In the genomic region with DNA sequence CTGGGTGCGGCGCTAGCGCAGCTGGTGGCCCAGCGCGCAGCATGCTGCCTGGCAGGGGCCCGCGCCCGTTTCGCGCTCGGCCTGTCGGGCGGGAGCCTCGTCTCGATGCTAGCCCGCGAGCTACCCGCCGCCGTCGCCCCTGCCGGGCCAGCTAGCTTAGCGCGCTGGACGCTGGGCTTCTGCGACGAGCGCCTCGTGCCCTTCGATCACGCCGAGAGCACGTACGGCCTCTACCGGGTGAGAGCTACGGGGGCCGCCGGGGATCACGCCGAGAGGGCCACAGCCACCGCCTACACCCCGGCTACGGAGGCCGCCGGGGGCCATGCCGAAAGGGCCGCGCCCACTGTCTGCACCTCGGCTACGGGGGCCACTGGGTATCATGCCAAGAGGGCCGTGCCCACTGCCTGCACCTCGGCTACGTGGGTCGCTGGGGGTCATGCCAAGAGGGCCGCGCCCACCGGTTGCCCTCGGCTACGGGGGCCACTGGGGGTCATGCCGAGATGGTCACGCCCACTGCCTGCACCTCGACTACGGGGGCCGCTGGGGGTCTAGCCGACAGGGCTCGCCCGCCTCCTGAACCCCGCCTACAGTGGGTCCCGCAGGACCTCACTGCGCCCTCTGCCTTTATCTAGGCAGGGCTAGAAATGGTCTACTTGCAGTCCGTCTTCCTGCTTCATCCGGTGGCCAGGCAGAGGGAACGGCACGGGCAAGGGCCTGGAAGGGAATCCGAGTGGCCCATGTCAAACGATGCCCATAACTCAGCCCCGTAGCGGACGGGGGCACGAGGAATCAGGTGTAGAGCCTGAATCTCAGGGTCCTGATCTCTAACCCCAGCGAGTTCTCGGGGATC, we compare ENCODE assay signal across 8 cellular contexts. TPM values are rescaled to one million over a fixed set of nuclear protein-coding genes. Genes with fewer than 3 reads are reported as not detected.
DNase-seq lines count a peak whose midpoint lies in the region; ATAC-seq and TF ChIP-seq lines count a peak whose summit lies in the region.

No MANE protein-coding gene starts in this region.

- peak overlapping the region; percentile 79 for H3K4me3 ChIP-seq in HUES64 (ENCODE audit: low read length)
- peak overlapping the region; percentile 72 to 93 for H3K4me3 ChIP-seq in neuronal stem cell (ENCODE audit: low read length in 2 of 2)
- H3K4me3 ChIP-seq in subcutaneous abdominal adipose tissue (ENCODE audit: low read depth in 1 of 5, low read length in 5 of 5) = peak overlapping the region; percentile 69 to 92 (median 78)

- peak overlapping the region; percentile 99 for H2BK5ac ChIP-seq in neuronal stem cell (ENCODE audit: low read length)

- H2AFZ ChIP-seq in neuronal stem cell (ENCODE audit: low read length) = peak overlapping the region; percentile 88

- WGBS in HUES64 = 2% methylated on average over 82 of the region's 82 CpGs
- WGBS in neuronal stem cell (ENCODE audit: extremely low coverage in 2 of 2, insufficient read length in 2 of 2, insufficient replicate concordance in 1 of 2), 2 donors = no CpG with 5 or more reads among the region's 82 CpGs

- peaks cover 7% of the 10 kb centered on the region; the same call in 1 of the 2 replicates for H3K36me3 ChIP-seq in HUES64 (ENCODE audit: insufficient read depth, low read length)
- H3K36me3 ChIP-seq in neuronal stem cell (replicated peaks in 1 of 2; ENCODE audit: control insufficient read depth in 2 of 2, insufficient read depth in 2 of 2, low read length in 2 of 2) = peaks cover 5 to 19% of the 10 kb centered on the region in 2 donors
- peaks cover 0 to 14% (median 7%) of the 10 kb centered on the region in 5 donors for H3K36me3 ChIP-seq in subcutaneous abdominal adipose tissue (ENCODE audit: control insufficient read depth in 5 of 5, insufficient read depth in 5 of 5, low read length in 5 of 5)

- ATAC-seq in GM21515 (IDR thresholded peaks at IDR 0.05; ENCODE audit: unreplicated experiment) = peak; percentile 57
- peak; percentile 50 for ATAC-seq in foreskin keratinocyte

- peak; percentile 40 for TF ChIP-seq CTCF in foreskin keratinocyte (conservative IDR thresholded peaks at IDR 0.05)

- H2BK12ac ChIP-seq in neuronal stem cell (ENCODE audit: low read length) = peak overlapping the region; percentile 63

- peak; percentile 60; the same call in 1 of the 2 replicates for TF ChIP-seq POLR2A in Raji (IDR thresholded peaks at IDR 0.05; ENCODE audit: insufficient read depth, low read depth, low read length)

- peak overlapping the region; percentile 91 for H3K9ac ChIP-seq in HUES64 (ENCODE audit: low read depth, low read length)
- peak overlapping the region; percentile 100 for H3K9ac ChIP-seq in neuronal stem cell (ENCODE audit: low read depth, low read length, poor library complexity)
- H3K9ac ChIP-seq in subcutaneous abdominal adipose tissue (ENCODE audit: low read length in 5 of 5) = peak overlapping the region in 4 of 5 donors; percentile 87 to 99 (median 90)

- peak overlapping the region; percentile 92 for H4K8ac ChIP-seq in neuronal stem cell (ENCODE audit: low read depth, low read length)

- peak overlapping the region; percentile 100 for H3K14ac ChIP-seq in neuronal stem cell (ENCODE audit: low read length)

- H3K23ac ChIP-seq in neuronal stem cell (ENCODE audit: low read depth, low read length, poor library complexity) = peak overlapping the region; percentile 98

- H3K9me3 ChIP-seq in HUES64 (ENCODE audit: insufficient read depth, low read depth, low read length) (no peaks in the 10 kb centered on the region), neuronal stem cell (replicated peaks in 1 of 2; ENCODE audit: control insufficient read depth in 2 of 2, insufficient read depth in 1 of 2, low read depth in 1 of 2, low read length in 2 of 2) (peaks cover 3 to 19% of the 10 kb centered on the region in 2 donors), subcutaneous abdominal adipose tissue (ENCODE audit: control insufficient read depth in 5 of 5, low read length in 5 of 5) (no peaks in the 10 kb centered on the region)

- peaks cover 7% of the 10 kb centered on the region for H3K79me1 ChIP-seq in neuronal stem cell (ENCODE audit: low read depth, low read length)

- H4K91ac ChIP-seq in neuronal stem cell (ENCODE audit: low read depth, low read length, poor library complexity) = peak overlapping the region; percentile 99

- peak overlapping the region; percentile 99 for H2AK5ac ChIP-seq in neuronal stem cell (ENCODE audit: low read depth, low read length)

- peak overlapping the region; percentile 96 for H2BK15ac ChIP-seq in neuronal stem cell (ENCODE audit: low read length)

- H3K27ac ChIP-seq in HUES64 (ENCODE audit: low read depth, low read length) (peak overlapping the region; percentile 97), foreskin keratinocyte (peak overlapping the region; percentile 91), neuronal stem cell (replicated peaks; ENCODE audit: low read length) (peak overlapping the region; percentile 98), subcutaneous abdominal adipose tissue (ENCODE audit: low read depth, low read length) (peak overlapping the region; percentile 92)

- DNase-seq in DMS53 (lab: John Stamatoyannopoulos, UW) (peak; percentile 91), foreskin keratinocyte (peak; percentile 51 to 73), neuronal stem cell (ENCODE audit: low spot score) (peak; percentile 71)
- DNase-seq in activated effector memory CD4-positive, alpha-beta T cell treated with anti-CD3 and anti-CD28 coated beads, Interleukin-2, amount 50 U/mL, for 16 hours = peak; percentile 93

- H3K27me3 ChIP-seq in HUES64 (ENCODE audit: insufficient read depth, low read length) = no peaks in the 10 kb centered on the region
- no peaks in the 10 kb centered on the region for H3K27me3 ChIP-seq in foreskin keratinocyte
- H3K27me3 ChIP-seq in neuronal stem cell (ENCODE audit: control insufficient read depth in 3 of 3, insufficient read depth in 3 of 3, low read depth in 1 of 3, low read length in 3 of 3) = no peaks in the 10 kb centered on the region
- no peaks in the 10 kb centered on the region for H3K27me3 ChIP-seq in subcutaneous abdominal adipose tissue (ENCODE audit: control insufficient read depth in 5 of 5, insufficient read depth in 4 of 5, low read length in 5 of 5)

- peak overlapping the region; percentile 95 for H3K4ac ChIP-seq in neuronal stem cell (ENCODE audit: low read length)

- H3K4me1 ChIP-seq in HUES64 (ENCODE audit: insufficient read depth, low read length) = no peaks in the 10 kb centered on the region
- peaks cover 5% of the 10 kb centered on the region for H3K4me1 ChIP-seq in foreskin keratinocyte
- H3K4me1 ChIP-seq in neuronal stem cell (ENCODE audit: control insufficient read depth in 2 of 2, insufficient read depth in 1 of 2, low read depth in 1 of 2, low read length in 2 of 2) = peaks cover 5 to 10% of the 10 kb centered on the region in 2 donors
- peaks cover 0 to 55% (median 36%) of the 10 kb centered on the region in 5 donors for H3K4me1 ChIP-seq in subcutaneous abdominal adipose tissue (ENCODE audit: control insufficient read depth in 5 of 5, insufficient read depth in 5 of 5, low read length in 5 of 5)

- H2BK120ac ChIP-seq in neuronal stem cell (ENCODE audit: low read depth, low read length) = peak overlapping the region; percentile 87

- H3K4me2 ChIP-seq in neuronal stem cell (ENCODE audit: insufficient read depth, low read length, poor library complexity, severe bottlenecking) = peak overlapping the region; percentile 74

- peak overlapping the region; percentile 100 for H3K18ac ChIP-seq in neuronal stem cell (ENCODE audit: low read length)

RNA-seq across cellular contexts. Expression of gene PGLS, which starts 0.5 kb away (rescaled TPM):
- polyA plus RNA-seq in HUES64 (2013, experiment 1 of 2) = 50.3 TPM
- 50.3 TPM for polyA plus RNA-seq in HUES64 (2013, experiment 2 of 2)
- 79.4 and 80.9 TPM in 2 replicates for total RNA-seq in foreskin keratinocyte
- 128 and 132 TPM in 2 replicates for polyA plus RNA-seq in foreskin keratinocyte
- polyA plus RNA-seq in neuronal stem cell (2013, experiment 1 of 2) = 109 TPM
- polyA plus RNA-seq in neuronal stem cell (2013, experiment 2 of 2) = 106 TPM

RNA-seq across cellular contexts. Expression of gene SLC27A1, which starts 41.6 kb away (rescaled TPM):
- 3.4 TPM for polyA plus RNA-seq in HUES64 (2013, experiment 1 of 2)
- 4.6 TPM for polyA plus RNA-seq in HUES64 (2013, experiment 2 of 2)
- 8.3 and 10.5 TPM in 2 replicates for total RNA-seq in foreskin keratinocyte
- 7.2 and 9.3 TPM in 2 replicates for polyA plus RNA-seq in foreskin keratinocyte
- 10.0 TPM for polyA plus RNA-seq in neuronal stem cell (2013, experiment 1 of 2)
- 9.8 TPM for polyA plus RNA-seq in neuronal stem cell (2013, experiment 2 of 2)

RNA-seq across cellular contexts. Expression of gene COLGALT1, which starts 43.5 kb away (rescaled TPM):
- polyA plus RNA-seq in HUES64 (2013, experiment 1 of 2) = 36.6 TPM
- 37.9 TPM for polyA plus RNA-seq in HUES64 (2013, experiment 2 of 2)
- 91.1 and 94.4 TPM in 2 replicates for total RNA-seq in foreskin keratinocyte
- 72.9 and 73.1 TPM in 2 replicates for polyA plus RNA-seq in foreskin keratinocyte
- polyA plus RNA-seq in neuronal stem cell (2013, experiment 1 of 2) = 51.5 TPM
- polyA plus RNA-seq in neuronal stem cell (2013, experiment 2 of 2) = 51.9 TPM

RNA-seq across cellular contexts. Expression of gene NXNL1, which starts 51.2 kb away (rescaled TPM):
- polyA plus RNA-seq in HUES64 (2013, experiment 1 of 2) = not detected
- polyA plus RNA-seq in HUES64 (2013, experiment 2 of 2) = not detected
- total RNA-seq in foreskin keratinocyte = not detected in 2 replicates
- not detected in 2 replicates for polyA plus RNA-seq in foreskin keratinocyte
- polyA plus RNA-seq in neuronal stem cell (2013, experiment 1 of 2) = not detected
- not detected for polyA plus RNA-seq in neuronal stem cell (2013, experiment 2 of 2)

Comparison
In these comparisons a context has a peak if more than half of its experiments do, and no peak if none do; other contexts are left out.
1. Peak in every context shown above with its lines: DNase-seq, ATAC-seq, H3K4me3 ChIP-seq and H3K27ac ChIP-seq.